Comparison of ENCODE assay signal across 8 cellular contexts in genomic region chrX:103376979-103377324, GRCh38. TPM values are rescaled to one million over a fixed set of nuclear protein-coding genes. Genes with fewer than 3 reads are reported as not detected.
DNase-seq lines count a peak whose midpoint lies in the region; ATAC-seq and TF ChIP-seq lines count a peak whose summit lies in the region.

No MANE protein-coding gene starts in this region.

- H3K9me3 Mint-ChIP-seq in activated T-cell treated with anti-CD3 and anti-CD28 coated beads, Interleukin-2, amount 50 U/mL, for 4 hours = no peaks in the 10 kb centered on the region
- H3K9me3 Mint-ChIP-seq in T-cell (no peaks in the 10 kb centered on the region), nephron progenitor cell (peaks cover 22% of the 10 kb centered on the region)

- ATAC-seq in activated T-cell treated with anti-CD3 and anti-CD28 coated beads, Interleukin-2, amount 50 U/mL, for 4 hours = peak in 1 of 2 donors; percentile 23
- ATAC-seq in T-cell (replicated peaks in 1 of 4) = peak; percentile 26 to 54 (median 44)
- ATAC-seq in esophagus mucosa = peak; percentile 20
- ATAC-seq in HG03439 (IDR thresholded peaks at IDR 0.05; ENCODE audit: unreplicated experiment) = no peak
- ATAC-seq in HG03342 (IDR thresholded peaks at IDR 0.05; ENCODE audit: unreplicated experiment) = no peak

- TF ChIP-seq CTCF in nephron progenitor cell (IDR thresholded peaks at IDR 0.05) = no peak

- DNase-seq in activated T-cell treated with anti-CD3 and anti-CD28 coated beads, Interleukin-2, amount 50 U/mL, for 4 hours = no peak
- DNase-seq in activated T-cell treated with anti-CD3 and anti-CD28 coated beads, Interleukin-2, amount 50 U/mL, for 1 hour = no peak
- DNase-seq in T-cell (peak in 3 of 34 experiments; percentile 0 to 4 (median 2)), nephron progenitor cell (peak; percentile 39), foreskin melanocyte (no peak)

- H3K27ac Mint-ChIP-seq in T-cell (peak overlapping the region; percentile 32 to 69), nephron progenitor cell (peak overlapping the region; percentile 88)

- H3K4me3 Mint-ChIP-seq in activated T-cell treated with anti-CD3 and anti-CD28 coated beads, Interleukin-2, amount 50 U/mL, for 4 hours = peak overlapping the region; percentile 76
- peak overlapping the region; percentile 75 to 79 (median 76) for H3K4me3 Mint-ChIP-seq in T-cell
- peak overlapping the region; percentile 91 for H3K4me3 Mint-ChIP-seq in nephron progenitor cell

- H3K36me3 Mint-ChIP-seq in activated T-cell treated with anti-CD3 and anti-CD28 coated beads, Interleukin-2, amount 50 U/mL, for 4 hours (ENCODE audit: insufficient read depth) = no peaks in the 10 kb centered on the region
- H3K36me3 Mint-ChIP-seq in T-cell (no peaks in the 10 kb centered on the region), nephron progenitor cell (ENCODE audit: low read depth) (peaks cover 21% of the 10 kb centered on the region)

- no peaks in the 10 kb centered on the region for H3K27me3 Mint-ChIP-seq in activated T-cell treated with anti-CD3 and anti-CD28 coated beads, Interleukin-2, amount 50 U/mL, for 4 hours (ENCODE audit: low read depth)
- H3K27me3 Mint-ChIP-seq in T-cell (no peaks in the 10 kb centered on the region), nephron progenitor cell (ENCODE audit: low read depth, poor library complexity) (no peaks in the 10 kb centered on the region)

- CTCF ChIA-PET in T-cell (lab: Charles Lee) = interaction anchor here in 1 of 2 donors (0.6 kb wide), 1 partner anchor 87 kb away, joined by 7 read pairs; no protein-coding TSS in a partner anchor

- POLR2A ChIA-PET in T-cell (lab: Charles Lee) = no interaction called here

- H3K4me1 Mint-ChIP-seq in activated T-cell treated with anti-CD3 and anti-CD28 coated beads, Interleukin-2, amount 50 U/mL, for 4 hours (ENCODE audit: low read depth) = peaks cover 5% of the 10 kb centered on the region
- peaks cover 3 to 12% (median 6%) of the 10 kb centered on the region in 3 donors for H3K4me1 Mint-ChIP-seq in T-cell
- H3K4me1 Mint-ChIP-seq in nephron progenitor cell = peaks cover 19% of the 10 kb centered on the region

RNA-seq across cellular contexts. Expression of gene BEX3, which starts 0.6 kb away (rescaled TPM):
- 1 to 10 TPM; 6.8 to 9.1 (median 7.6) TPM for total RNA-seq in activated T-cell treated with anti-CD3 and anti-CD28 coated beads, Interleukin-2, amount 50 U/mL, for 4 hours
- total RNA-seq in T-cell (10 to 100 TPM; 17.7 to 41.5 (median 27.7) TPM), esophagus mucosa (46.9 TPM)

RNA-seq across cellular contexts. Expression of gene TCEAL9, which starts 20.6 kb away (rescaled TPM):
- total RNA-seq in activated T-cell treated with anti-CD3 and anti-CD28 coated beads, Interleukin-2, amount 50 U/mL, for 4 hours = 1 to 10 TPM; 1.3 to 2.6 (median 1.8) TPM
- total RNA-seq in T-cell (1 to 10 TPM in 3 of 5 donors, under 1 TPM in 1, not detected in 1; 0.65 to 1.7 (median 1.3) TPM), esophagus mucosa (17.4 TPM)

RNA-seq across cellular contexts. Expression of gene TCEAL7, which starts 46.9 kb away (rescaled TPM):
- total RNA-seq in activated T-cell treated with anti-CD3 and anti-CD28 coated beads, Interleukin-2, amount 50 U/mL, for 4 hours = not detected
- not detected for total RNA-seq in T-cell
- 0.16 TPM for total RNA-seq in esophagus mucosa

Comparison
In these comparisons a context has a peak if more than half of its experiments do, and no peak if none do; other contexts are left out.
1. ATAC-seq: peak in T-cell (4 of 4) and esophagus mucosa (single experiment); none in HG03439 (single experiment) and HG03342 (single experiment).
2. Peak in every context shown above with its lines, with median percentiles within 50 percentile points of each other: H3K4me3 Mint-ChIP-seq.